In the genomic region with DNA sequence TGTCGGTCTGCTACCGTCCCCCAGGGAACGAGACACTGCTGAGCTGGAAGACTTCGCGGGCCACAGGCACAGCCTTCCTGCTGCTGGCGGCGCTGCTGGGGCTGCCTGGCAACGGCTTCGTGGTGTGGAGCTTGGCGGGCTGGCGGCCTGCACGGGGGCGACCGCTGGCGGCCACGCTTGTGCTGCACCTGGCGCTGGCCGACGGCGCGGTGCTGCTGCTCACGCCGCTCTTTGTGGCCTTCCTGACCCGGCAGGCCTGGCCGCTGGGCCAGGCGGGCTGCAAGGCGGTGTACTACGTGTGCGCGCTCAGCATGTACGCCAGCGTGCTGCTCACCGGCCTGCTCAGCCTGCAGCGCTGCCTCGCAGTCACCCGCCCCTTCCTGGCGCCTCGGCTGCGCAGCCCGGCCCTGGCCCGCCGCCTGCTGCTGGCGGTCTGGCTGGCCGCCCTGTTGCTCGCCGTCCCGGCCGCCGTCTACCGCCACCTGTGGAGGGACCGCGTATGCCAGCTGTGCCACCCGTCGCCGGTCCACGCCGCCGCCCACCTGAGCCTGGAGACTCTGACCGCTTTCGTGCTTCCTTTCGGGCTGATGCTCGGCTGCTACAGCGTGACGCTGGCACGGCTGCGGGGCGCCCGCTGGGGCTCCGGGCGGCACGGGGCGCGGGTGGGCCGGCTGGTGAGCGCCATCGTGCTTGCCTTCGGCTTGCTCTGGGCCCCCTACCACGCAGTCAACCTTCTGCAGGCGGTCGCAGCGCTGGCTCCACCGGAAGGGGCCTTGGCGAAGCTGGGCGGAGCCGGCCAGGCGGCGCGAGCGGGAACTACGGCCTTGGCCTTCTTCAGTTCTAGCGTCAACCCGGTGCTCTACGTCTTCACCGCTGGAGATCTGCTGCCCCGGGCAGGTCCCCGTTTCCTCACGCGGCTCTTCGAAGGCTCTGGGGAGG, we compare ENCODE assay signal across 8 cellular contexts. TPM values are rescaled to one million over a fixed set of nuclear protein-coding genes. Genes with fewer than 3 reads are reported as not detected.
DNase-seq lines count a peak whose midpoint lies in the region; ATAC-seq and TF ChIP-seq lines count a peak whose summit lies in the region.

A gene with protein sequence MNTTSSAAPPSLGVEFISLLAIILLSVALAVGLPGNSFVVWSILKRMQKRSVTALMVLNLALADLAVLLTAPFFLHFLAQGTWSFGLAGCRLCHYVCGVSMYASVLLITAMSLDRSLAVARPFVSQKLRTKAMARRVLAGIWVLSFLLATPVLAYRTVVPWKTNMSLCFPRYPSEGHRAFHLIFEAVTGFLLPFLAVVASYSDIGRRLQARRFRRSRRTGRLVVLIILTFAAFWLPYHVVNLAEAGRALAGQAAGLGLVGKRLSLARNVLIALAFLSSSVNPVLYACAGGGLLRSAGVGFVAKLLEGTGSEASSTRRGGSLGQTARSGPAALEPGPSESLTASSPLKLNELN (plus strand): TSS at position 837 of the 939 bp plus-strand sequence. CDS start 4,150 bp downstream, outside the sequence.

- H3K36me3 ChIP-seq in HUES6 (ENCODE audit: control insufficient read depth, insufficient read depth, low read length), result peaks cover 37% of the 10 kb centered on the region

- no peak for DNase-seq in Calu3
- DNase-seq in activated CD4-positive, alpha-beta T cell treated with anti-CD3 and anti-CD28 coated beads, Interleukin-2, amount 10 ng/mL, durations not matched to agents 24 days and 14 days, result peak; percentile 89
- DNase-seq in dermis blood vessel endothelial cell, result peak; percentile 86
- DNase-seq in mesenteric fat pad (ENCODE audit: low spot score), result peak; percentile 94
- DNase-seq in stimulated activated naive CD4-positive, alpha-beta T cell treated with Interleukin-2 at 50 U/mL for 16 hours (lab: John Stamatoyannopoulos, UW), result peak; percentile 61
- DNase-seq in epidermal melanocyte (ENCODE audit: insufficient read length, low spot score), result no peak

- H3K4me3 ChIP-seq in HUES6 (ENCODE audit: low read depth, low read length), result peak within 1 kb of the TSS; percentile 40; the same call in 1 of the 2 replicates

- ATAC-seq in GM19468 (IDR thresholded peaks at IDR 0.05; ENCODE audit: extremely low read depth, unreplicated experiment), result peak; percentile 44

- no TSS peak for BruUV-seq in Calu3 (replicated peaks; lab: Mats Ljungman, UMichigan)

- no peak within 1 kb of the TSS for H3K9ac ChIP-seq in HUES6 (ENCODE audit: low read length)

- peaks cover 26% of the 10 kb centered on the region for H3K4me1 Mint-ChIP-seq in Calu3 (ENCODE audit: low read depth, unreplicated experiment)
- H3K4me1 Mint-ChIP-seq in activated CD4-positive, alpha-beta T cell treated with anti-CD3 and anti-CD28 coated beads, Interleukin-2, amount 10 ng/mL, durations not matched to agents 24 days and 14 days, result peaks cover 68% of the 10 kb centered on the region

- peaks cover 45% of the 10 kb centered on the region for H3K36me3 Mint-ChIP-seq in Calu3 (ENCODE audit: insufficient read depth, unreplicated experiment)
- peaks cover 49% of the 10 kb centered on the region for H3K36me3 Mint-ChIP-seq in activated CD4-positive, alpha-beta T cell treated with anti-CD3 and anti-CD28 coated beads, Interleukin-2, amount 10 ng/mL, durations not matched to agents 24 days and 14 days (ENCODE audit: low read depth)

- no peaks in the 10 kb centered on the region for H3K9me3 ChIP-seq in HUES6 (ENCODE audit: control insufficient read depth, insufficient read depth, low read depth, low read length)

- no peak within 1 kb of the TSS for H3K27ac ChIP-seq in HUES6 (ENCODE audit: low read depth, low read length)

- no peak within 1 kb of the TSS for H3K27ac Mint-ChIP-seq in Calu3 (ENCODE audit: unreplicated experiment)
- H3K27ac Mint-ChIP-seq in activated CD4-positive, alpha-beta T cell treated with anti-CD3 and anti-CD28 coated beads, Interleukin-2, amount 10 ng/mL, durations not matched to agents 24 days and 14 days, result peak within 1 kb of the TSS; percentile 91

- H3K27me3 Mint-ChIP-seq in Calu3 (ENCODE audit: unreplicated experiment), result peaks cover 5% of the 10 kb centered on the region
- no peaks in the 10 kb centered on the region for H3K27me3 Mint-ChIP-seq in activated CD4-positive, alpha-beta T cell treated with anti-CD3 and anti-CD28 coated beads, Interleukin-2, amount 10 ng/mL, durations not matched to agents 24 days and 14 days

- CTCF ChIA-PET in Calu3 (lab: Charles Lee), result no interaction called here

- H3K4me1 ChIP-seq in HUES6 (ENCODE audit: control insufficient read depth, insufficient read depth, low read length), result peaks cover 6% of the 10 kb centered on the region

- intact Hi-C loops in Calu3 (cut with micrococcal nuclease; ENCODE audit: unreplicated experiment), result no loop called here
- intact Hi-C loops in activated CD4-positive, alpha-beta T cell treated with anti-CD3 and anti-CD28 coated beads, Interleukin-2, amount 10 ng/mL, durations not matched to agents 24 days and 14 days (cut with micrococcal nuclease), result loop anchor here (2.0 kb wide), 2 partner anchors 22 to 132 kb away; a partner anchor contains a TSS

- H3K27me3 ChIP-seq in HUES6 (ENCODE audit: control insufficient read depth, insufficient read depth, low read length), result no peaks in the 10 kb centered on the region

- no peak for TF ChIP-seq CTCF in Calu3 (IDR thresholded peaks at IDR 0.05; ENCODE audit: unreplicated experiment)

- H3K4me3 Mint-ChIP-seq in Calu3 (ENCODE audit: low read depth, unreplicated experiment), result no peak within 1 kb of the TSS
- H3K4me3 Mint-ChIP-seq in activated CD4-positive, alpha-beta T cell treated with anti-CD3 and anti-CD28 coated beads, Interleukin-2, amount 10 ng/mL, durations not matched to agents 24 days and 14 days, result peak within 1 kb of the TSS; percentile 86

- no peaks in the 10 kb centered on the region for H3K9me3 Mint-ChIP-seq in Calu3 (ENCODE audit: low read depth, unreplicated experiment)
- no peaks in the 10 kb centered on the region for H3K9me3 Mint-ChIP-seq in activated CD4-positive, alpha-beta T cell treated with anti-CD3 and anti-CD28 coated beads, Interleukin-2, amount 10 ng/mL, durations not matched to agents 24 days and 14 days

RNA-seq across cellular contexts. Expression of the gene that starts here (rescaled TPM):
- total RNA-seq in Calu3 (2022) (13.4 and 18.7 TPM in 2 replicates), dermis blood vessel endothelial cell (3.5 and 3.6 TPM in 2 replicates), mesenteric fat pad (11.9 TPM)
- 12.2 and 14.2 TPM in 2 replicates for total RNA-seq in activated CD4-positive, alpha-beta T cell treated with anti-CD3 and anti-CD28 coated beads, Interleukin-2, amount 10 ng/mL, durations not matched to agents 24 days and 14 days

Comparison
In these comparisons a context has a peak if more than half of its experiments do, and no peak if none do; other contexts are left out.
1. DNase-seq: peak in activated CD4-positive, alpha-beta T cell treated with anti-CD3 and anti-CD28 coated beads, Interleukin-2, amount 10 ng/mL, durations not matched to agents 24 days and 14 days (single experiment), dermis blood vessel endothelial cell (single experiment), mesenteric fat pad (single experiment) and stimulated activated naive CD4-positive, alpha-beta T cell treated with Interleukin-2 at 50 U/mL for 16 hours (single experiment); none in Calu3 (single experiment) and epidermal melanocyte (single experiment).